ENCODE assay signal across 8 cellular contexts in the genomic region with DNA sequence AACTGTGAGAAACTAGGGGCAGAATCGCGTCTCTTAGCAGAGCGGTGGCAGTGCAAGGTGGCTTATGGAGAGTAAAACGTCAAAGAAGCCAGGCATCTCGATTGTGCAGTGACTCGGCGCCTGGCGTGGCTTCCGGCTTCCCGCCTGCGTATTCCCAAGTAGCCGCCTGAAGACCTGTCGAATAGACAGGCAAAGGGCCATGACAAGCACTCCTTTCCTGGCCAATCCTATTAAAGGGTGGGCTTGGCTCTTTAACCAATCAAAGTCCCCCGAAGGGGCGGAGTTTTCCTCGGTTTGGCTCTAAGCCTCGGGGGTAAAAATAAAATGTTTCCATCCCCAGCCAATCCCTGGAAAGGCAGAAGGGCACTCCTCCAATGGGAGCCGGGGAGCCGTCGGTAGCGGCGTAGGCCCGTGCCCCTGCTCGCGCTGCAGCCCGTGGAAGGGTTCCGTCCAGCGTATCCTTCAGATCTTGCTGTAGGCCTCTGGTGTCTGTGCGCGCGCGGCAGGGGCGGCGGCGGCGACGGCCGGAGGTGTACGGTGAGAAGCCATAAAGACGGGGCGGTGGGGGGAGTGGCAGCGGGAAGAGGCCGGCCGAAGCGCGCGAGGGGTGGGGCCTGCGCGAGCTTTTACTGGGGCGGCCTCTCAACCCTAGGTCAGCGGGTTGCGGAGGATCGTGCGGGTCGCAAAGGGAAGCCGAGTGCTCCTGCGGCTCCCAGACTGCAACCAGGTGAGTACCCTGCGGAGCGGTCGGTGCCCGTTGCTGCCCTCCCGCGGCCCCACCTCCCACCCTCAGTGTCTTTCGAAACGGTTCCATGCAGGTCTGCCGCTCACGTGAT. TPM values are rescaled to one million over a fixed set of nuclear protein-coding genes. Genes with fewer than 3 reads are reported as not detected.
A peak's percentile ranks its signal among the peaks of the same experiment; 100 is the strongest.
DNase-seq lines count a peak whose midpoint lies in the region; ATAC-seq, FAIRE-seq and TF ChIP-seq lines count a peak whose summit lies in the region.

A gene with protein sequence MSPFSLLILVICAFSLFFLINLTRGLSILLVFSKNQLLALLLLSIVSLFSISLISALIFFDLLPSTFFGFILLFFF (plus strand): TSS at position 395 of the 836 bp plus-strand sequence. CDS start 30,131 bp downstream, outside the sequence.

- peaks cover 6% of the 10 kb centered on the region for H3K79me2 ChIP-seq in astrocyte (ENCODE audit: insufficient read depth, low read length)

- no peaks in the 10 kb centered on the region for H3K36me3 ChIP-seq in astrocyte (ENCODE audit: insufficient read depth, low read length)
- peaks cover 0 to 1% of the 10 kb centered on the region in 2 donors for H3K36me3 ChIP-seq in psoas muscle (ENCODE audit: insufficient read depth in 1 of 2, low read depth in 1 of 2)
- no peaks in the 10 kb centered on the region for H3K36me3 ChIP-seq in aorta (ENCODE audit: control insufficient read depth in 1 of 2, insufficient read depth in 2 of 2, low read length in 1 of 2)

- H3K4me3 ChIP-seq in astrocyte (ENCODE audit: insufficient read depth, low read depth, low read length) (peak within 1 kb of the TSS; percentile 79), right cardiac atrium (ENCODE audit: low read length) (peak within 1 kb of the TSS; percentile 81), psoas muscle (peak within 1 kb of the TSS; percentile 75), aorta (ENCODE audit: low read length in 2 of 2) (peak within 1 kb of the TSS; percentile 43 to 62)

- H3K4me3 Mint-ChIP-seq in T-helper 2 cell treated with Interferon-gamma antibody and Interleukin-4, amounts not matched to agents 5 μg/mL and 100 μg/mL, for 36 hours = peak within 1 kb of the TSS; percentile 89
- peak within 1 kb of the TSS; percentile 91 for H3K4me3 Mint-ChIP-seq in astrocyte (ENCODE audit: unreplicated experiment)

- H3K9me3 Mint-ChIP-seq in T-helper 2 cell treated with Interferon-gamma antibody and Interleukin-4, amounts not matched to agents 5 μg/mL and 100 μg/mL, for 36 hours = no peaks in the 10 kb centered on the region
- no peaks in the 10 kb centered on the region for H3K9me3 Mint-ChIP-seq in astrocyte (ENCODE audit: unreplicated experiment)

- peak within 1 kb of the TSS; percentile 97 for H3K4me2 ChIP-seq in astrocyte (ENCODE audit: low read length)

- ATAC-seq in GM18499 (IDR thresholded peaks at IDR 0.05; ENCODE audit: insufficient read depth, unreplicated experiment) (peak; percentile 49), HG02885 (IDR thresholded peaks at IDR 0.05; ENCODE audit: poor library complexity, unreplicated experiment) (peak; percentile 74), right cardiac atrium (peak; percentile 93 to 95), psoas muscle (peak; percentile 91 to 93 (median 91)), aorta (ENCODE audit: low FRiP score) (peak; percentile 92)

- H3K27me3 ChIP-seq in astrocyte (ENCODE audit: insufficient read depth, low read length) = no peaks in the 10 kb centered on the region
- no peaks in the 10 kb centered on the region for H3K27me3 ChIP-seq in right cardiac atrium (ENCODE audit: control insufficient read depth, insufficient read depth)
- peaks cover 0 to 26% (median 0%) of the 10 kb centered on the region in 3 donors for H3K27me3 ChIP-seq in psoas muscle (ENCODE audit: insufficient read depth in 3 of 3, low read length in 2 of 3)
- no peaks in the 10 kb centered on the region for H3K27me3 ChIP-seq in aorta (ENCODE audit: control insufficient read depth in 1 of 2, insufficient read depth in 2 of 2, low read length in 1 of 2)

- H4K20me1 ChIP-seq in astrocyte (ENCODE audit: insufficient read depth, low read length) = no peaks in the 10 kb centered on the region

- FAIRE-seq in astrocyte (lab: Jason Lieb, UNC) = peak; percentile 98

- no peak for TF ChIP-seq CTCF in astrocyte (IDR thresholded peaks at IDR 0.05; ENCODE audit: insufficient read depth, low read depth, low read length)
- no peak for TF ChIP-seq CTCF in psoas muscle (IDR thresholded peaks at IDR 0.05)

- peaks cover 6% of the 10 kb centered on the region for H3K36me3 Mint-ChIP-seq in T-helper 2 cell treated with Interferon-gamma antibody and Interleukin-4, amounts not matched to agents 5 μg/mL and 100 μg/mL, for 36 hours (ENCODE audit: low read depth)
- no peaks in the 10 kb centered on the region for H3K36me3 Mint-ChIP-seq in astrocyte (ENCODE audit: low read depth, unreplicated experiment)

- peak within 1 kb of the TSS; percentile 87 for H3K27ac Mint-ChIP-seq in T-helper 2 cell treated with Interferon-gamma antibody and Interleukin-4, amounts not matched to agents 5 μg/mL and 100 μg/mL, for 36 hours
- peak within 1 kb of the TSS; percentile 96 for H3K27ac Mint-ChIP-seq in astrocyte (ENCODE audit: unreplicated experiment)

- H3K4me1 Mint-ChIP-seq in T-helper 2 cell treated with Interferon-gamma antibody and Interleukin-4, amounts not matched to agents 5 μg/mL and 100 μg/mL, for 36 hours (ENCODE audit: low read depth) = peaks cover 15% of the 10 kb centered on the region
- peaks cover 6% of the 10 kb centered on the region for H3K4me1 Mint-ChIP-seq in astrocyte (ENCODE audit: low read depth, unreplicated experiment)

- peak within 1 kb of the TSS; percentile 88 for H2AFZ ChIP-seq in astrocyte (ENCODE audit: low read depth, low read length)

- WGBS in right cardiac atrium = under 1% methylated on average over 67 of the region's 67 CpGs
- WGBS in psoas muscle, 3 donors = 0 to 26% (median 0%) methylated on average over 33 to 67 of the region's 67 CpGs
- 1 to 26% methylated on average over 62 to 67 of the region's 67 CpGs for WGBS in aorta, 2 donors

- H3K27me3 Mint-ChIP-seq in T-helper 2 cell treated with Interferon-gamma antibody and Interleukin-4, amounts not matched to agents 5 μg/mL and 100 μg/mL, for 36 hours (ENCODE audit: low read depth) = no peaks in the 10 kb centered on the region
- H3K27me3 Mint-ChIP-seq in astrocyte (ENCODE audit: low read depth, unreplicated experiment) = no peaks in the 10 kb centered on the region

- intact Hi-C loops in right cardiac atrium (cut with DNase I) = no loop called here
- intact Hi-C loops in psoas muscle (cut with DNase I) = no loop called here
- intact Hi-C loops in aorta (cut with DNase I) = no loop called here

- H3K4me1 ChIP-seq in astrocyte (ENCODE audit: insufficient read depth, low read length) (peaks cover 6% of the 10 kb centered on the region), right cardiac atrium (ENCODE audit: control insufficient read depth, insufficient read depth, low read length) (no peaks in the 10 kb centered on the region), psoas muscle (peaks cover 8% of the 10 kb centered on the region), aorta (ENCODE audit: control insufficient read depth in 1 of 2, insufficient read depth in 2 of 2, low read length in 2 of 2) (no peaks in the 10 kb centered on the region)

- peak within 1 kb of the TSS; percentile 81 for H3K9ac ChIP-seq in astrocyte (ENCODE audit: low read length)

- peak; percentile 93 for DNase-seq in NCI-H1694 treated with DMSO at 0.1 percent for 48 hours (lab: John Stamatoyannopoulos, UW)
- peak; percentile 82 for DNase-seq in T-helper 2 cell treated with Interferon-gamma antibody and Interleukin-4, amounts not matched to agents 5 μg/mL and 100 μg/mL, for 36 hours (ENCODE audit: low spot score)
- DNase-seq in astrocyte (ENCODE audit: low read depth) = peak; percentile 90
- DNase-seq in right cardiac atrium = peak; percentile 83 to 93 (median 92)
- peak; percentile 83 to 90 for DNase-seq in psoas muscle
- DNase-seq in aorta = peak; percentile 89 to 92

- peak within 1 kb of the TSS; percentile 59 for H3K27ac ChIP-seq in astrocyte (ENCODE audit: low read depth, low read length)
- peak within 1 kb of the TSS; percentile 100 for H3K27ac ChIP-seq in right cardiac atrium (ENCODE audit: low read length)
- H3K27ac ChIP-seq in psoas muscle = peak within 1 kb of the TSS; percentile 88
- H3K27ac ChIP-seq in aorta (ENCODE audit: low read depth in 1 of 2, low read length in 2 of 2) = peak within 1 kb of the TSS in 1 of 2 donors; percentile 97

- H3K9me3 ChIP-seq in astrocyte (ENCODE audit: insufficient read depth, low read depth, low read length) = no peaks in the 10 kb centered on the region
- no peaks in the 10 kb centered on the region for H3K9me3 ChIP-seq in right cardiac atrium (ENCODE audit: control insufficient read depth, low read length)
- no peaks in the 10 kb centered on the region for H3K9me3 ChIP-seq in psoas muscle
- H3K9me3 ChIP-seq in aorta (ENCODE audit: control insufficient read depth, low read length) = no peaks in the 10 kb centered on the region

RNA-seq across cellular contexts. Expression of the gene that starts here (rescaled TPM):
- total RNA-seq in astrocyte (5.9 and 6.8 TPM in 2 replicates), right cardiac atrium (1 to 10 TPM; 5.1 to 6.7 (median 5.6) TPM), psoas muscle (1 to 10 TPM; 3.4 to 8.2 (median 4.8) TPM), aorta (10 to 100 TPM; 16.6 to 27.7 TPM)
- polyA plus RNA-seq in right cardiac atrium (4.4 TPM), psoas muscle (1 to 10 TPM in 2 of 3 donors, under 1 TPM in 1; 0.89 to 5.2 (median 1.5) TPM), aorta (1 to 10 TPM; 1.6 to 9.4 TPM)
